In genomic region chr14:78136695-78137094, GRCh38 we compare ENCODE assay signal across 22 cellular contexts. TPM values are rescaled to one million over a fixed set of nuclear protein-coding genes. Genes with fewer than 3 reads are reported as not detected.
"Had no signal": no experiment of that assay in that cellular context is flagged by ENCODE, and none has a peak within 500 bp of the region (broad histone marks: within the 10 kb centered on the region; RNA-seq: fewer than 3 reads in every experiment).

No MANE protein-coding gene starts in this region.

- H3K4me1 ChIP-seq: heart left ventricle, left lung, lower lobe of right lung had no signal

- H3K9me3 ChIP-seq: esophagus muscularis mucosa, gastroesophageal sphincter, heart left ventricle, left lung, lower lobe of right lung had no signal

- FAIRE-seq: colon, endothelial cell of umbilical vein, frontal cortex had no signal

- DNase-seq: dermis blood vessel endothelial cell; effector CD4-positive, alpha-beta T cell; effector memory CD4-positive, alpha-beta T cell; foreskin keratinocyte; heart left ventricle; immature natural killer cell; islet precursor cell; left cardiac atrium; left lung; left ventricle myocardium superior; lower lobe of right lung; mesenchymal stem cell; naive thymus-derived CD4-positive, alpha-beta T cell had no signal

- H3K27me3 ChIP-seq: dorsolateral prefrontal cortex, esophagus muscularis mucosa, foreskin keratinocyte, gastroesophageal sphincter, hepatocyte, left lung had no signal

- H3K4me3 ChIP-seq: coronary artery, dorsolateral prefrontal cortex, esophagus muscularis mucosa, gastroesophageal sphincter, heart left ventricle, hepatocyte, left lung, lower lobe of right lung had no signal

- H3K27ac ChIP-seq: coronary artery, esophagus muscularis mucosa, gastroesophageal sphincter, heart left ventricle, hepatocyte, left lung, lower lobe of right lung had no signal

- H3K4me2 ChIP-seq: hepatocyte had no signal

- H3K79me2 ChIP-seq: hepatocyte had no signal

- ATAC-seq: foreskin keratinocyte; gastroesophageal sphincter; heart left ventricle; left cardiac atrium; left lung; left ventricle myocardium superior; lower lobe of right lung; naive thymus-derived CD4-positive, alpha-beta T cell had no signal

- H3K36me3 ChIP-seq: esophagus muscularis mucosa, gastroesophageal sphincter, heart left ventricle, left lung, lower lobe of right lung had no signal

- H2AFZ ChIP-seq: hepatocyte had no signal

RNA-seq across cellular contexts. Expression of gene NRXN3, which starts 33.5 kb away (rescaled TPM):
- total RNA-seq: lung microvascular endothelial cell; naive thymus-derived CD4-positive, alpha-beta T cell had no signal
- polyA plus RNA-seq: immature natural killer cell; naive thymus-derived CD4-positive, alpha-beta T cell had no signal
